In genomic region chr9:136693490-136694162, GRCh38 we compare ENCODE assay signal across 11 cellular contexts. TPM values are rescaled to one million over a fixed set of nuclear protein-coding genes. Genes with fewer than 3 reads are reported as not detected.
DNase-seq lines count a peak whose midpoint lies in the region; ATAC-seq, FAIRE-seq and TF ChIP-seq lines count a peak whose summit lies in the region.
"Had no signal": no experiment of that assay in that cellular context is flagged by ENCODE, and none has a peak within 500 bp of the region (broad histone marks: within the 10 kb centered on the region; RNA-seq: fewer than 3 reads in every experiment).

No MANE protein-coding gene starts in this region.

- H3K27me3 Mint-ChIP-seq in activated CD8-positive, alpha-beta T cell treated with anti-CD3 and anti-CD28 coated beads for 36 hours: peaks cover 4% of the 10 kb centered on the region
- H3K27me3 Mint-ChIP-seq in activated CD8-positive, alpha-beta T cell treated with anti-CD3 and anti-CD28 coated beads, Interleukin-2, amount 10 ng/mL, durations not matched to agents 7 days and 5 days (ENCODE audit: low read depth): peaks cover 13% of the 10 kb centered on the region
- peaks cover 6% of the 10 kb centered on the region for H3K27me3 Mint-ChIP-seq in T-helper 2 cell treated with Interferon-gamma antibody and Interleukin-4, amounts not matched to agents 5 μg/mL and 100 μg/mL, for 36 hours (ENCODE audit: low read depth)

- H3K36me3 Mint-ChIP-seq in activated CD8-positive, alpha-beta T cell treated with anti-CD3 and anti-CD28 coated beads for 36 hours (ENCODE audit: low read depth): no peaks in the 10 kb centered on the region
- H3K36me3 Mint-ChIP-seq in activated CD8-positive, alpha-beta T cell treated with anti-CD3 and anti-CD28 coated beads, Interleukin-2, amount 10 ng/mL, durations not matched to agents 7 days and 5 days (ENCODE audit: low read depth): no peaks in the 10 kb centered on the region
- no peaks in the 10 kb centered on the region for H3K36me3 Mint-ChIP-seq in T-helper 2 cell treated with Interferon-gamma antibody and Interleukin-4, amounts not matched to agents 5 μg/mL and 100 μg/mL, for 36 hours (ENCODE audit: low read depth)
- H3K36me3 Mint-ChIP-seq: activated naive CD8-positive, alpha-beta T cell treated with anti-CD3 and anti-CD28 coated beads, Interleukin-2, amount 10 ng/mL, durations not matched to agents 7 days and 5 days had no signal

- TF ChIP-seq POLR2A in suprapubic skin (IDR thresholded peaks at IDR 0.05) (no peak), GM12892 (IDR thresholded peaks at IDR 0.05; ENCODE audit: low read depth, low read length) (no peak)

- no peak overlapping the region for H3K4me3 Mint-ChIP-seq in activated CD8-positive, alpha-beta T cell treated with anti-CD3 and anti-CD28 coated beads for 36 hours
- H3K4me3 Mint-ChIP-seq in activated CD8-positive, alpha-beta T cell treated with anti-CD3 and anti-CD28 coated beads, Interleukin-2, amount 10 ng/mL, durations not matched to agents 7 days and 5 days: no peak overlapping the region
- no peak overlapping the region for H3K4me3 Mint-ChIP-seq in T-helper 2 cell treated with Interferon-gamma antibody and Interleukin-4, amounts not matched to agents 5 μg/mL and 100 μg/mL, for 36 hours
- H3K4me3 Mint-ChIP-seq: activated naive CD8-positive, alpha-beta T cell treated with anti-CD3 and anti-CD28 coated beads, Interleukin-2, amount 10 ng/mL, durations not matched to agents 7 days and 5 days; CD4-positive, alpha-beta T cell had no signal

- H3K4me1 ChIP-seq in suprapubic skin: peaks cover 31% of the 10 kb centered on the region

- FAIRE-seq in RCC 7860 (lab: Jason Lieb, UNC) (no peak), GM12892 (lab: Jason Lieb, UNC) (no peak)

- H3K36me3 ChIP-seq in suprapubic skin: no peaks in the 10 kb centered on the region

- no peak for TF ChIP-seq EP300 in suprapubic skin (IDR thresholded peaks at IDR 0.05)

- H3K9me3 Mint-ChIP-seq in activated CD8-positive, alpha-beta T cell treated with anti-CD3 and anti-CD28 coated beads for 36 hours: no peaks in the 10 kb centered on the region
- H3K9me3 Mint-ChIP-seq in activated CD8-positive, alpha-beta T cell treated with anti-CD3 and anti-CD28 coated beads, Interleukin-2, amount 10 ng/mL, durations not matched to agents 7 days and 5 days (ENCODE audit: insufficient read depth): no peaks in the 10 kb centered on the region
- H3K9me3 Mint-ChIP-seq in T-helper 2 cell treated with Interferon-gamma antibody and Interleukin-4, amounts not matched to agents 5 μg/mL and 100 μg/mL, for 36 hours: no peaks in the 10 kb centered on the region
- H3K9me3 Mint-ChIP-seq: activated naive CD8-positive, alpha-beta T cell treated with anti-CD3 and anti-CD28 coated beads, Interleukin-2, amount 10 ng/mL, durations not matched to agents 7 days and 5 days; CD4-positive, alpha-beta T cell had no signal

- peak overlapping the region; percentile 40 for H3K27ac ChIP-seq in suprapubic skin

- no peak overlapping the region for H3K4me3 ChIP-seq in suprapubic skin

- WGBS in suprapubic skin: 56% methylated on average over 10 of the region's 15 CpGs

- no peak overlapping the region for H3K27ac Mint-ChIP-seq in activated CD8-positive, alpha-beta T cell treated with anti-CD3 and anti-CD28 coated beads for 36 hours
- no peak overlapping the region for H3K27ac Mint-ChIP-seq in activated CD8-positive, alpha-beta T cell treated with anti-CD3 and anti-CD28 coated beads, Interleukin-2, amount 10 ng/mL, durations not matched to agents 7 days and 5 days
- H3K27ac Mint-ChIP-seq in T-helper 2 cell treated with Interferon-gamma antibody and Interleukin-4, amounts not matched to agents 5 μg/mL and 100 μg/mL, for 36 hours: no peak overlapping the region
- H3K27ac Mint-ChIP-seq: activated naive CD8-positive, alpha-beta T cell treated with anti-CD3 and anti-CD28 coated beads, Interleukin-2, amount 10 ng/mL, durations not matched to agents 7 days and 5 days; CD4-positive, alpha-beta T cell had no signal

- TF ChIP-seq CTCF in activated CD8-positive, alpha-beta T cell treated with anti-CD3 and anti-CD28 coated beads for 36 hours (IDR thresholded peaks at IDR 0.05): no peak
- TF ChIP-seq CTCF in suprapubic skin (IDR thresholded peaks at IDR 0.05): no peak

- POLR2A ChIA-PET in activated CD8-positive, alpha-beta T cell treated with anti-CD3 and anti-CD28 coated beads for 36 hours (lab: Charles Lee): interaction anchor here (1.4 kb wide), 1 partner anchor 33 kb away, joined by 4 read pairs; no protein-coding TSS in a partner anchor
- POLR2A ChIA-PET in activated CD8-positive, alpha-beta T cell treated with anti-CD3 and anti-CD28 coated beads, Interleukin-2, amount 10 ng/mL, durations not matched to agents 7 days and 5 days (lab: Charles Lee): no interaction called here

- H3K9me3 ChIP-seq in suprapubic skin: no peaks in the 10 kb centered on the region

- peaks cover 9% of the 10 kb centered on the region for H3K27me3 ChIP-seq in suprapubic skin

- DNase-seq in activated CD8-positive, alpha-beta T cell treated with anti-CD3 and anti-CD28 coated beads for 36 hours: peak; percentile 41
- no peak for DNase-seq in activated CD8-positive, alpha-beta T cell treated with anti-CD3 and anti-CD28 coated beads, Interleukin-2, amount 10 ng/mL, durations not matched to agents 7 days and 5 days
- DNase-seq in RCC 7860 (ENCODE audit: low spot score) (peak; percentile 67), glomerular visceral epithelial cell (ENCODE audit: extremely low spot score) (peak; percentile 75), suprapubic skin (ENCODE audit: low spot score in 2 of 2) (no peak), NCI-H526 (lab: John Stamatoyannopoulos, UW) (no peak), GM12892 (ENCODE audit: insufficient read length) (no peak)
- DNase-seq in T-helper 2 cell treated with Interferon-gamma antibody and Interleukin-4, amounts not matched to agents 5 μg/mL and 100 μg/mL, for 36 hours (ENCODE audit: low spot score): no peak

- H3K4me1 Mint-ChIP-seq in activated CD8-positive, alpha-beta T cell treated with anti-CD3 and anti-CD28 coated beads for 36 hours (ENCODE audit: low read depth): peaks cover 5% of the 10 kb centered on the region
- H3K4me1 Mint-ChIP-seq in activated CD8-positive, alpha-beta T cell treated with anti-CD3 and anti-CD28 coated beads, Interleukin-2, amount 10 ng/mL, durations not matched to agents 7 days and 5 days (ENCODE audit: low read depth): peaks cover 17% of the 10 kb centered on the region
- H3K4me1 Mint-ChIP-seq in T-helper 2 cell treated with Interferon-gamma antibody and Interleukin-4, amounts not matched to agents 5 μg/mL and 100 μg/mL, for 36 hours (ENCODE audit: low read depth): no peaks in the 10 kb centered on the region

- intact Hi-C loops in activated CD8-positive, alpha-beta T cell treated with anti-CD3 and anti-CD28 coated beads for 36 hours (cut with micrococcal nuclease): no loop called here

- CTCF ChIA-PET in activated CD8-positive, alpha-beta T cell treated with anti-CD3 and anti-CD28 coated beads for 36 hours (lab: Charles Lee): interaction anchor here (0.9 to 1.9 kb wide), 4 partner anchors 17 to 209 kb away, joined by 3 to 8 read pairs (median 4); no protein-coding TSS in a partner anchor
- CTCF ChIA-PET in activated CD8-positive, alpha-beta T cell treated with anti-CD3 and anti-CD28 coated beads, Interleukin-2, amount 10 ng/mL, durations not matched to agents 7 days and 5 days (lab: Charles Lee): interaction anchor here (1.3 kb wide), 1 partner anchor 22 kb away, joined by 3 read pairs; no protein-coding TSS in a partner anchor

- ATAC-seq in activated CD8-positive, alpha-beta T cell treated with anti-CD3 and anti-CD28 coated beads for 36 hours: peak; percentile 50
- ATAC-seq in activated CD8-positive, alpha-beta T cell treated with anti-CD3 and anti-CD28 coated beads, Interleukin-2, amount 10 ng/mL, durations not matched to agents 7 days and 5 days: no peak

RNA-seq across cellular contexts. Expression of gene AGPAT2, which starts 6.4 kb away (rescaled TPM):
- 10 to 100 TPM; 11.3 to 11.8 TPM for total RNA-seq in activated CD8-positive, alpha-beta T cell treated with anti-CD3 and anti-CD28 coated beads for 36 hours
- 10 to 100 TPM; 32.7 to 33.7 TPM for total RNA-seq in activated CD8-positive, alpha-beta T cell treated with anti-CD3 and anti-CD28 coated beads, Interleukin-2, amount 10 ng/mL, durations not matched to agents 7 days and 5 days
- total RNA-seq in suprapubic skin: 10 to 100 TPM; 43.5 to 73.2 (median 63.5) TPM
- polyA plus RNA-seq in GM12892 (2012; ENCODE audit: missing spikeins): 3.5 TPM

RNA-seq across cellular contexts. Expression of gene DIPK1B, which starts 18.7 kb away (rescaled TPM):
- under 1 TPM in 1 of 2 experiments, not detected in 1; 0.14 TPM for total RNA-seq in activated CD8-positive, alpha-beta T cell treated with anti-CD3 and anti-CD28 coated beads for 36 hours
- under 1 TPM in 1 of 2 experiments, not detected in 1; 0.16 TPM for total RNA-seq in activated CD8-positive, alpha-beta T cell treated with anti-CD3 and anti-CD28 coated beads, Interleukin-2, amount 10 ng/mL, durations not matched to agents 7 days and 5 days
- total RNA-seq in suprapubic skin: 10 to 100 TPM in 1 of 4 donors, 1 to 10 TPM in 3; 3.8 to 13.1 (median 6.3) TPM
- polyA plus RNA-seq in GM12892 (2012; ENCODE audit: missing spikeins): 0.36 TPM

RNA-seq across cellular contexts. Expression of gene EGFL7, which starts 30.9 kb away (rescaled TPM):
- 1 to 10 TPM; 1.1 to 1.6 TPM for total RNA-seq in activated CD8-positive, alpha-beta T cell treated with anti-CD3 and anti-CD28 coated beads for 36 hours
- 1 to 10 TPM; 1.9 TPM for total RNA-seq in activated CD8-positive, alpha-beta T cell treated with anti-CD3 and anti-CD28 coated beads, Interleukin-2, amount 10 ng/mL, durations not matched to agents 7 days and 5 days
- total RNA-seq in suprapubic skin: 10 to 100 TPM; 12.2 to 49.6 (median 28.6) TPM
- not detected for polyA plus RNA-seq in GM12892 (2012; ENCODE audit: missing spikeins)
- total RNA-seq: CD4-positive, alpha-beta T cell had no signal

RNA-seq across cellular contexts. Expression of gene LCN10, which starts 49.1 kb away (rescaled TPM):
- 1 to 10 TPM; 2.6 to 3.2 TPM for total RNA-seq in activated CD8-positive, alpha-beta T cell treated with anti-CD3 and anti-CD28 coated beads for 36 hours
- 1 to 10 TPM; 1.8 to 2.4 TPM for total RNA-seq in activated CD8-positive, alpha-beta T cell treated with anti-CD3 and anti-CD28 coated beads, Interleukin-2, amount 10 ng/mL, durations not matched to agents 7 days and 5 days
- 1 to 10 TPM in 2 of 4 donors, under 1 TPM in 1, not detected in 1; 0.32 to 3.5 (median 2.8) TPM for total RNA-seq in suprapubic skin
- polyA plus RNA-seq in GM12892 (2012; ENCODE audit: missing spikeins): 2.4 TPM
- total RNA-seq: CD4-positive, alpha-beta T cell; glomerular endothelial cell had no signal

RNA-seq across cellular contexts. Expression of gene LCN6, which starts 54.7 kb away (rescaled TPM):
- total RNA-seq in activated CD8-positive, alpha-beta T cell treated with anti-CD3 and anti-CD28 coated beads for 36 hours: not detected
- not detected for total RNA-seq in activated CD8-positive, alpha-beta T cell treated with anti-CD3 and anti-CD28 coated beads, Interleukin-2, amount 10 ng/mL, durations not matched to agents 7 days and 5 days
- 1 to 10 TPM; 4.0 to 8.3 (median 5.9) TPM for total RNA-seq in suprapubic skin
- not detected for polyA plus RNA-seq in GM12892 (2012; ENCODE audit: missing spikeins)
- total RNA-seq: activated naive CD8-positive, alpha-beta T cell treated with anti-CD3 and anti-CD28 coated beads, Interleukin-2, amount 10 ng/mL, durations not matched to agents 7 days and 5 days; CD4-positive, alpha-beta T cell; glomerular endothelial cell had no signal

Comparison
In these comparisons a context has a peak if more than half of its experiments do, and no peak if none do; other contexts are left out.
1. DNase-seq: peak in activated CD8-positive, alpha-beta T cell treated with anti-CD3 and anti-CD28 coated beads for 36 hours (single experiment), RCC 7860 (single experiment) and glomerular visceral epithelial cell (single experiment); none in activated CD8-positive, alpha-beta T cell treated with anti-CD3 and anti-CD28 coated beads, Interleukin-2, amount 10 ng/mL, durations not matched to agents 7 days and 5 days (single experiment), suprapubic skin (0 of 2), T-helper 2 cell treated with Interferon-gamma antibody and Interleukin-4, amounts not matched to agents 5 μg/mL and 100 μg/mL, for 36 hours (single experiment), NCI-H526 (0 of 2) and GM12892 (single experiment).
2. RNA of gene DIPK1B, which starts 18.7 kb away (total RNA-seq): 3.8 to 13.1 TPM in suprapubic skin; 0.16 TPM in activated CD8-positive, alpha-beta T cell treated with anti-CD3 and anti-CD28 coated beads, Interleukin-2, amount 10 ng/mL, durations not matched to agents 7 days and 5 days and 0.14 TPM in activated CD8-positive, alpha-beta T cell treated with anti-CD3 and anti-CD28 coated beads for 36 hours; every median in the first group is over 4 times any median in the second.
3. RNA of gene EGFL7, which starts 30.9 kb away (total RNA-seq): 12.2 to 49.6 TPM in suprapubic skin; 1.9 TPM in activated CD8-positive, alpha-beta T cell treated with anti-CD3 and anti-CD28 coated beads, Interleukin-2, amount 10 ng/mL, durations not matched to agents 7 days and 5 days and 1.1 to 1.6 TPM in activated CD8-positive, alpha-beta T cell treated with anti-CD3 and anti-CD28 coated beads for 36 hours; every median in the first group is over 4 times any median in the second.